ENCODE assay signal across 1 cellular context in genomic region chr11:4211991-4212390, GRCh38.
TF ChIP-seq lines count a peak whose summit lies in the region.

No MANE protein-coding gene starts in this region.

TF ChIP-seq in HepG2, 621 proteins besides CTCF, POLR2A, EP300 and RAD21:
- no peak for TF ChIP-seq ZNF839 (CRISPR knock-in tag; IDR thresholded peaks at IDR 0.05; ENCODE audit: borderline replicate concordance)
- no peak for TF ChIP-seq CBX2 (IDR thresholded peaks at IDR 0.05; ENCODE audit: low read depth, low read length)
- no peak for TF ChIP-seq CBX2 (CRISPR knock-in tag; IDR thresholded peaks at IDR 0.05; ENCODE audit: low read depth)
- TF ChIP-seq ZNF629 (CRISPR knock-in tag; conservative IDR thresholded peaks at IDR 0.05), result no peak
- no peak for TF ChIP-seq EZH2 (conservative IDR thresholded peaks at IDR 0.05; ENCODE audit: low read depth, low read length)
- no peak for TF ChIP-seq ZNF850 (CRISPR knock-in tag; conservative IDR thresholded peaks at IDR 0.05)
- no peak for TF ChIP-seq BRD4 (CRISPR knock-in tag; IDR thresholded peaks at IDR 0.05)
- TF ChIP-seq CAMTA2 (CRISPR knock-in tag; IDR thresholded peaks at IDR 0.05; ENCODE audit: borderline replicate concordance), result no peak
- TF ChIP-seq RFXANK (CRISPR knock-in tag; IDR thresholded peaks at IDR 0.05), result no peak
- TF ChIP-seq HDAC2 (CRISPR knock-in tag; IDR thresholded peaks at IDR 0.05), result no peak
- TF ChIP-seq AHR (CRISPR knock-in tag; IDR thresholded peaks at IDR 0.05), result no peak
- TF ChIP-seq FOXO1 (CRISPR knock-in tag; IDR thresholded peaks at IDR 0.05), result no peak
- TF ChIP-seq MEIS2 (CRISPR knock-in tag; IDR thresholded peaks at IDR 0.05), result no peak
- no peak for TF ChIP-seq FIP1L1 (IDR thresholded peaks at IDR 0.05; ENCODE audit: borderline replicate concordance, insufficient read depth, low read depth, low read length)
- TF ChIP-seq ZNF30 (CRISPR knock-in tag; IDR thresholded peaks at IDR 0.05), result no peak
- no peak for TF ChIP-seq ZBTB38 (CRISPR knock-in tag; IDR thresholded peaks at IDR 0.05)
- TF ChIP-seq ZNF3 (CRISPR knock-in tag; IDR thresholded peaks at IDR 0.05), result no peak
- no peak for TF ChIP-seq TCF12 (IDR thresholded peaks at IDR 0.05)
- TF ChIP-seq TCF12 (CRISPR knock-in tag; IDR thresholded peaks at IDR 0.05), result no peak
